Comparison of ENCODE assay signal across 19 cellular contexts in the genomic region with DNA sequence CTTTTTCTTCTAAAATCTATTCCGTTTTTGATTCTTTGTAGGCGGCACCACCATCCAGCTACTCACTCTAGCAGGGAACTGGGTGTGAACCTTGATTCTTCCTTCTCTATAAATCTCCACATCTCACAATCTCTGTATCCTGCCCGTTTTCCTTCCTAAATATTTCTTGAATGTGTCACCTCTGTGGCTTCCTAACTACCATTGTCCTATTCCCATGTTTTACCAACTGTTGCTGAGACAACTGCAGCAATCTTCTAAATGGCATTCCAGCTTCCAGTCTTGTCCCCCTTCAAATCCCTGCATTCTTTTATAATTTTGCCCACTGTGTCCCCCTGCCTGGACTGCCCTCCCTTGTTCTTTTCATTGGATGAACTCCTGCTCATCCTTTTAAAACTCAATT.
DNase-seq lines count a peak whose midpoint lies in the region; ATAC-seq lines count a peak whose summit lies in the region.
"Had no signal": no experiment of that assay in that cellular context is flagged by ENCODE, and none has a peak within 500 bp of the region (broad histone marks: within the 10 kb centered on the region; RNA-seq: fewer than 3 reads in every experiment).

No MANE protein-coding gene starts in this region.

- no peak overlapping the region for H3K4me3 ChIP-seq in H7 (ENCODE audit: insufficient read depth, low read depth, low read length)
- H3K4me3 ChIP-seq: spleen, tibial nerve had no signal

- peak; percentile 9 for DNase-seq in HCEC 1CT
- DNase-seq in SW480 (ENCODE audit: low spot score): peak; percentile 1
- peak; percentile 22 for DNase-seq in glomerular visceral epithelial cell (ENCODE audit: extremely low spot score)
- peak; percentile 59 for DNase-seq in renal cortical epithelial cell (ENCODE audit: low read depth)
- DNase-seq in left lobe of liver (ENCODE audit: low spot score): no peak
- no peak for DNase-seq in UCSD-AML1 (lab: John Stamatoyannopoulos, UW; ENCODE audit: unreplicated experiment)
- no peak for DNase-seq in H7
- DNase-seq: activated naive CD4-positive, alpha-beta T cell treated with anti-CD3 and anti-CD28 coated beads, Interleukin-2, amount 10 ng/mL, durations not matched to agents 7 days and 5 days; DMS153; left ventricle myocardium superior; naive thymus-derived CD4-positive, alpha-beta T cell; NCI-H1436; posterior cingulate gyrus; Right ventricle myocardium superior; spleen; T-helper 2 cell had no signal

- ATAC-seq in HG02970 (IDR thresholded peaks at IDR 0.05; ENCODE audit: low FRiP score, unreplicated experiment): no peak
- ATAC-seq in left lobe of liver: no peak
- ATAC-seq: left ventricle myocardium superior; naive thymus-derived CD4-positive, alpha-beta T cell; stimulated activated memory B cell treated with anti-CD40 and anti-IgM and Interleukin-4, amounts not matched to agents 10 μg/mL and 1 μg/mL and 100 μg/mL, for 72 hours had no signal

- no peaks in the 10 kb centered on the region for H3K27me3 ChIP-seq in H7 (ENCODE audit: control insufficient read depth, insufficient read depth, low read length)
- H3K27me3 ChIP-seq: spleen, tibial nerve had no signal

- H3K36me3 ChIP-seq in H7 (replicated peaks; ENCODE audit: control insufficient read depth, insufficient read depth, low read length): no peaks in the 10 kb centered on the region
- H3K36me3 ChIP-seq: spleen, tibial nerve had no signal

Comparison
In these comparisons a context has a peak if more than half of its experiments do, and no peak if none do; other contexts are left out.
1. DNase-seq: peak in HCEC 1CT (single experiment), SW480 (single experiment), glomerular visceral epithelial cell (single experiment) and renal cortical epithelial cell (single experiment); none in left lobe of liver (single experiment), UCSD-AML1 (single experiment) and H7 (single experiment).